ENCODE assay signal across 26 cellular contexts in genomic region chr3:133486658-133487057, GRCh38.
"Had no signal": no experiment of that assay in that cellular context is flagged by ENCODE, and none has a peak within 500 bp of the region (broad histone marks: within the 10 kb centered on the region; RNA-seq: fewer than 3 reads in every experiment).

No MANE protein-coding gene starts in this region.

- H3K36me3 ChIP-seq: ascending aorta had no signal

- H3K27ac Mint-ChIP-seq: activated B cell treated with CpG ODN at 0.5 μM for 24 hours; activated CD4-positive, alpha-beta memory T cell treated with anti-CD3 and anti-CD28 coated beads, Interleukin-2, amount 10 ng/mL, durations not matched to agents 7 days and 5 days; activated naive CD4-positive, alpha-beta T cell treated with anti-CD3 and anti-CD28 coated beads for 36 hours; activated T-helper 17 cell treated with anti-CD3 and anti-CD28 coated beads, Interleukin-2, amount 50 U/mL, for 72 hours; T-helper 1 cell treated with Interleukin-12 subunit alpha and Interleukin-12 subunit beta and Interleukin-4 antibody, amounts not matched to agents 30 μg/mL and 1 μg/mL, for 36 hours had no signal

- ATAC-seq: activated T-helper 17 cell treated with anti-CD3 and anti-CD28 coated beads, Interleukin-2, amount 50 U/mL, for 72 hours had no signal

- H3K9me3 Mint-ChIP-seq: activated T-helper 17 cell treated with anti-CD3 and anti-CD28 coated beads, Interleukin-2, amount 50 U/mL, for 72 hours had no signal

- H3K27ac ChIP-seq: ascending aorta, body of pancreas had no signal

- H3K4me1 ChIP-seq: ascending aorta had no signal

- H3K4me3 Mint-ChIP-seq: activated B cell treated with CpG ODN at 0.5 μM for 24 hours; activated CD4-positive, alpha-beta memory T cell treated with anti-CD3 and anti-CD28 coated beads, Interleukin-2, amount 10 ng/mL, durations not matched to agents 7 days and 5 days; activated naive CD4-positive, alpha-beta T cell treated with anti-CD3 and anti-CD28 coated beads for 36 hours; activated T-helper 17 cell treated with anti-CD3 and anti-CD28 coated beads, Interleukin-2, amount 50 U/mL, for 72 hours; T-helper 1 cell treated with Interleukin-12 subunit alpha and Interleukin-12 subunit beta and Interleukin-4 antibody, amounts not matched to agents 30 μg/mL and 1 μg/mL, for 36 hours had no signal

- H3K4me3 ChIP-seq: ascending aorta, body of pancreas had no signal

- H3K27me3 Mint-ChIP-seq: activated B cell treated with CpG ODN at 0.5 μM for 24 hours; activated CD4-positive, alpha-beta memory T cell treated with anti-CD3 and anti-CD28 coated beads, Interleukin-2, amount 10 ng/mL, durations not matched to agents 7 days and 5 days; activated T-helper 17 cell treated with anti-CD3 and anti-CD28 coated beads, Interleukin-2, amount 50 U/mL, for 72 hours had no signal

- H3K27me3 ChIP-seq: ascending aorta, body of pancreas had no signal

- FAIRE-seq: bronchial epithelial cell, RCC 7860, TTC549 had no signal

- DNase-seq: activated B cell treated with CpG ODN at 0.5 μM for 24 hours; activated CD4-positive, alpha-beta memory T cell treated with anti-CD3 and anti-CD28 coated beads, Interleukin-2, amount 10 ng/mL, durations not matched to agents 7 days and 5 days; activated CD4-positive, alpha-beta T cell treated with anti-CD3 and anti-CD28 coated beads, Interleukin-2, amount 50 U/mL, for 1 hour; activated gamma-delta T cell; activated naive CD4-positive, alpha-beta T cell treated with anti-CD3 and anti-CD28 coated beads for 36 hours; activated T-cell treated with anti-CD3 and anti-CD28 coated beads for 4 hours; activated T-cell treated with anti-CD3 and anti-CD28 coated beads, Interleukin-2, amount 50 U/mL, for 48 hours; amniotic stem cell; central memory CD4-positive, alpha-beta T cell; KBM-7; NCI-H1092; NCI-H1417; NCI-H2029; NCI-H345; NCI-H510A; NCI-H526 treated with DMSO at 0.1 percent for 48 hours; NK-92 treated with Interleukin-12 subunit alpha and Interleukin-12 subunit beta, amount 100 ng/mL, for 24 hours; SHP77 treated with DMSO at 0.1 percent for 48 hours; T1000 had no signal

- H3K9me3 ChIP-seq: ascending aorta, body of pancreas had no signal
